ENCODE assay signal across 13 cellular contexts in the genomic region with DNA sequence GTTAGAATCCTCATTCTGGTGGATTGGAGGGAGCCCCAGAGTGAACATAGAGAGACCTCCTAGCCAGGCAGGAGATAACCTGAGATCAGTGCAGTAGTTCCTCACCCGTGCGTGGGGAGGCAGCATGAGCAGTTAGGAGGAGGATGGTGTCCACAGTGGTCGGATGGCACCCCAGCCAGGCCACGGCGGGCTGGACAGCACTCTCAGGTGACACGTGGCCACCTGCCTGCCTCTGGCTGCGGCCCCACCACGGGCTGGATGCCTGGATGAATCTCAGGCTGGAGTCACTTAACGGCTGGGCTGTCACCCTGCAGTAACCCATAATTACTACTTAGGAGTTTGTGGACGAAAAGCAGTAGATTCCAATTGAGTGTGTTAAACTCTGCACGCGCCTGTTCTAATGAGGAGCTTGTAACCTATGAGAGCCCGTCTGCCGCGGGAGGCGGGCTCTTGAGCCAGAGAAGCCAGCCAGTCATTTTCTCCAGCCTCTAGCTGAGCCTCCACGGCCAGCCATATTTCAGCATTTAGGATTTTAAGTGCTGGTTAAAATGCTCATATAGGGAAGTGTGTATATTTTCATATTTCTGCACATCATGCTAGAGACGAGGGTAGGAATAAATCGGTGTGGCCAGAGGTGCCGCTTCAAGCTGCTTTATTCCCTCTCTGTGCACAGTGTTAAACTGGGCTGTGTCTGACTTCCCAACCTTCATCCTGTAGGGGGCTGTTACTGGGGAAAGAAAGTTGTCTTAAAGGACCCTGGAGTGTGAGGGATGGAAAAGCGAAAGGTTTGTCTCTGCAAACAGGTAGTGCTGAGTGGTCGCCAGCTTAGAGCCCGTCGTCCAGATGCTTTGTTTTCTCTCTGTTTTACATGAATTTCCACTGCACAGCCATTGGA.
A peak's percentile ranks its signal among the peaks of the same experiment; 100 is the strongest.
DNase-seq lines count a peak whose midpoint lies in the region; ATAC-seq and TF ChIP-seq lines count a peak whose summit lies in the region.
"Had no signal": no experiment of that assay in that cellular context is flagged by ENCODE, and none has a peak within 500 bp of the region (broad histone marks: within the 10 kb centered on the region; RNA-seq: fewer than 3 reads in every experiment).

No MANE protein-coding gene starts in this region.

- H3K27ac Mint-ChIP-seq in WTC11: 0 out of 2 replicates have a peak overlapping the region, but pooled peaks have one; percentile 32
- H3K27ac Mint-ChIP-seq in activated CD4-positive, alpha-beta memory T cell treated with anti-CD3 and anti-CD28 coated beads, Interleukin-2, amount 10 ng/mL, durations not matched to agents 7 days and 5 days: no peak overlapping the region
- H3K27ac Mint-ChIP-seq: CD8-positive, alpha-beta T cell; T-helper 1 cell treated with Interleukin-12 subunit alpha and Interleukin-12 subunit beta and Interleukin-4 antibody, amounts not matched to agents 30 μg/mL and 1 μg/mL, for 36 hours had no signal

- peak; percentile 54 for ATAC-seq in WTC11
- ATAC-seq: CD8-positive, alpha-beta T cell had no signal

- CTCF ChIA-PET in WTC11 (lab: Charles Lee): interaction anchor here (0.7 to 2.2 kb wide), 12 partner anchors 12 to 195 kb away, joined by 3 to 12 read pairs (median 4); no protein-coding TSS in a partner anchor
- CTCF ChIA-PET in activated CD4-positive, alpha-beta memory T cell treated with anti-CD3 and anti-CD28 coated beads, Interleukin-2, amount 10 ng/mL, durations not matched to agents 7 days and 5 days (lab: Charles Lee): no interaction called here

- peak; percentile 65 for DNase-seq in AG20443 (ENCODE audit: low spot score)
- DNase-seq in HuH-7 (ENCODE audit: low spot score): peak; percentile 39
- no peak for DNase-seq in WTC11 (ENCODE audit: low spot score)
- peak; percentile 26 for DNase-seq in medulla oblongata (ENCODE audit: extremely low spot score)
- DNase-seq in SIG-M5 treated with dmso at 0.1 percent for 504 hours (lab: John Stamatoyannopoulos, UW; ENCODE audit: unreplicated experiment): no peak
- no peak for DNase-seq in T-helper 9 cell
- DNase-seq in DMS153 (lab: John Stamatoyannopoulos, UW): no peak
- DNase-seq in activated CD4-positive, alpha-beta memory T cell treated with anti-CD3 and anti-CD28 coated beads, Interleukin-2, amount 10 ng/mL, durations not matched to agents 7 days and 5 days: no peak
- DNase-seq: CD8-positive, alpha-beta T cell; KBM-7; NCI-H774; stimulated activated CD4-positive, alpha-beta T cell treated with anti-CD3 and anti-CD28 coated beads, Interleukin-4, amount 100 ng/mL, for 24 hours had no signal

- H3K9me3 Mint-ChIP-seq in WTC11: no peaks in the 10 kb centered on the region
- no peaks in the 10 kb centered on the region for H3K9me3 Mint-ChIP-seq in activated CD4-positive, alpha-beta memory T cell treated with anti-CD3 and anti-CD28 coated beads, Interleukin-2, amount 10 ng/mL, durations not matched to agents 7 days and 5 days
- H3K9me3 Mint-ChIP-seq: CD8-positive, alpha-beta T cell; T-helper 1 cell treated with Interleukin-12 subunit alpha and Interleukin-12 subunit beta and Interleukin-4 antibody, amounts not matched to agents 30 μg/mL and 1 μg/mL, for 36 hours had no signal

- H3K4me3 Mint-ChIP-seq in WTC11: no peak overlapping the region
- H3K4me3 Mint-ChIP-seq in activated CD4-positive, alpha-beta memory T cell treated with anti-CD3 and anti-CD28 coated beads, Interleukin-2, amount 10 ng/mL, durations not matched to agents 7 days and 5 days: no peak overlapping the region
- H3K4me3 Mint-ChIP-seq: CD8-positive, alpha-beta T cell; T-helper 1 cell treated with Interleukin-12 subunit alpha and Interleukin-12 subunit beta and Interleukin-4 antibody, amounts not matched to agents 30 μg/mL and 1 μg/mL, for 36 hours had no signal

- H3K27me3 Mint-ChIP-seq in WTC11 (ENCODE audit: low read depth): 0 out of 2 replicates have a peak, but pooled peaks cover 2% of the 10 kb centered on the region
- H3K27me3 Mint-ChIP-seq in activated CD4-positive, alpha-beta memory T cell treated with anti-CD3 and anti-CD28 coated beads, Interleukin-2, amount 10 ng/mL, durations not matched to agents 7 days and 5 days: no peaks in the 10 kb centered on the region

- POLR2A ChIA-PET in WTC11 (lab: Charles Lee): no interaction called here
- POLR2A ChIA-PET in activated CD4-positive, alpha-beta memory T cell treated with anti-CD3 and anti-CD28 coated beads, Interleukin-2, amount 10 ng/mL, durations not matched to agents 7 days and 5 days (lab: Charles Lee): no interaction called here

- no peak for TF ChIP-seq CTCF in WTC11 (IDR thresholded peaks at IDR 0.05)

- H3K4me1 Mint-ChIP-seq in WTC11: peaks cover 65% of the 10 kb centered on the region
- H3K4me1 Mint-ChIP-seq in activated CD4-positive, alpha-beta memory T cell treated with anti-CD3 and anti-CD28 coated beads, Interleukin-2, amount 10 ng/mL, durations not matched to agents 7 days and 5 days: no peaks in the 10 kb centered on the region

- no peaks in the 10 kb centered on the region for H3K36me3 Mint-ChIP-seq in WTC11
- H3K36me3 Mint-ChIP-seq in activated CD4-positive, alpha-beta memory T cell treated with anti-CD3 and anti-CD28 coated beads, Interleukin-2, amount 10 ng/mL, durations not matched to agents 7 days and 5 days (ENCODE audit: low read depth): no peaks in the 10 kb centered on the region
- H3K36me3 Mint-ChIP-seq: CD8-positive, alpha-beta T cell had no signal

TF ChIP-seq in WTC11, 78 proteins besides CTCF, POLR2A, EP300 and RAD21:
- TF ChIP-seq NFE2L1 (CRISPR knock-in tag; IDR thresholded peaks at IDR 0.05): no peak
- TF ChIP-seq SP1 (CRISPR knock-in tag; conservative IDR thresholded peaks at IDR 0.05): no peak
- TF ChIP-seq, protein P1, sequence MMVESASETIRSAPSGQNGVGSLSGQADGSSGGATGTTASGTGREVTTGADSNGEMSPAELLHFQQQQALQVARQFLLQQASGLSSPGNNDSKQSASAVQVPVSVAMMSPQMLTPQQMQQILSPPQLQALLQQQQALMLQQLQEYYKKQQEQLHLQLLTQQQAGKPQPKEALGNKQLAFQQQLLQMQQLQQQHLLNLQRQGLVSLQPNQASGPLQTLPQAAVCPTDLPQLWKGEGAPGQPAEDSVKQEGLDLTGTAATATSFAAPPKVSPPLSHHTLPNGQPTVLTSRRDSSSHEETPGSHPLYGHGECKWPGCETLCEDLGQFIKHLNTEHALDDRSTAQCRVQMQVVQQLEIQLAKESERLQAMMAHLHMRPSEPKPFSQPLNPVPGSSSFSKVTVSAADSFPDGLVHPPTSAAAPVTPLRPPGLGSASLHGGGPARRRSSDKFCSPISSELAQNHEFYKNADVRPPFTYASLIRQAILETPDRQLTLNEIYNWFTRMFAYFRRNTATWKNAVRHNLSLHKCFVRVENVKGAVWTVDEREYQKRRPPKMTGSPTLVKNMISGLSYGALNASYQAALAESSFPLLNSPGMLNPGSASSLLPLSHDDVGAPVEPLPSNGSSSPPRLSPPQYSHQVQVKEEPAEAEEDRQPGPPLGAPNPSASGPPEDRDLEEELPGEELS (CRISPR knock-in tag; IDR thresholded peaks at IDR 0.05): no peak
- no peak for TF ChIP-seq NR2C2 (CRISPR knock-in tag; IDR thresholded peaks at IDR 0.05)
- no peak for TF ChIP-seq NFATC4 (CRISPR knock-in tag; IDR thresholded peaks at IDR 0.05)
- TF ChIP-seq, protein P2, sequence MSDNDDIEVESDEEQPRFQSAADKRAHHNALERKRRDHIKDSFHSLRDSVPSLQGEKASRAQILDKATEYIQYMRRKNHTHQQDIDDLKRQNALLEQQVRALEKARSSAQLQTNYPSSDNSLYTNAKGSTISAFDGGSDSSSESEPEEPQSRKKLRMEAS (CRISPR knock-in tag; IDR thresholded peaks at IDR 0.05): no peak
- TF ChIP-seq, protein P3, sequence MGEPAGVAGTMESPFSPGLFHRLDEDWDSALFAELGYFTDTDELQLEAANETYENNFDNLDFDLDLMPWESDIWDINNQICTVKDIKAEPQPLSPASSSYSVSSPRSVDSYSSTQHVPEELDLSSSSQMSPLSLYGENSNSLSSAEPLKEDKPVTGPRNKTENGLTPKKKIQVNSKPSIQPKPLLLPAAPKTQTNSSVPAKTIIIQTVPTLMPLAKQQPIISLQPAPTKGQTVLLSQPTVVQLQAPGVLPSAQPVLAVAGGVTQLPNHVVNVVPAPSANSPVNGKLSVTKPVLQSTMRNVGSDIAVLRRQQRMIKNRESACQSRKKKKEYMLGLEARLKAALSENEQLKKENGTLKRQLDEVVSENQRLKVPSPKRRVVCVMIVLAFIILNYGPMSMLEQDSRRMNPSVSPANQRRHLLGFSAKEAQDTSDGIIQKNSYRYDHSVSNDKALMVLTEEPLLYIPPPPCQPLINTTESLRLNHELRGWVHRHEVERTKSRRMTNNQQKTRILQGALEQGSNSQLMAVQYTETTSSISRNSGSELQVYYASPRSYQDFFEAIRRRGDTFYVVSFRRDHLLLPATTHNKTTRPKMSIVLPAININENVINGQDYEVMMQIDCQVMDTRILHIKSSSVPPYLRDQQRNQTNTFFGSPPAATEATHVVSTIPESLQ (CRISPR knock-in tag; IDR thresholded peaks at IDR 0.05): no peak

Comparison
In these comparisons a context has a peak if more than half of its experiments do, and no peak if none do; other contexts are left out.
1. DNase-seq: peak in AG20443 (single experiment), HuH-7 (single experiment) and medulla oblongata (single experiment); none in WTC11 (single experiment), SIG-M5 treated with dmso at 0.1 percent for 504 hours (single experiment), T-helper 9 cell (single experiment), DMS153 (single experiment) and activated CD4-positive, alpha-beta memory T cell treated with anti-CD3 and anti-CD28 coated beads, Interleukin-2, amount 10 ng/mL, durations not matched to agents 7 days and 5 days (single experiment).